ENCODE assay signal across 29 cellular contexts in the genomic region with DNA sequence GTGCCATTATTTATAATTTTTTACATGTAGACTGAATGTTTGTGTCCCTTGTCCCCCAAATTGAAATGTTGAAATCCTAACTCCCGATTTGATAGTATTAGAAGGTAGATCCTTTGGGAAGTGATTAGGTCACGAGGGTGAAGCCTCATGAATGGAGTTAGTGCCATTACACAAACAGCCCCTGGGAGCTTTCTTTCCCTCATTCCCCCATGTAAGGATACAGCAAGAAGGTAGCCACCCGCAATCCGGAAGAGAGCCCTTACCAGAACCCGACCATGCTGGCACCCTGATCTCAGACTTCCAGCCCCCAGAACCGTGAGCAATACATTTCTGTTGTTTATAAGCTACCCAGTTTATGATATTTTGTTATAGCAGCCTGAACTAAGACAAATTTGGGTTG.
"Had no signal": no experiment of that assay in that cellular context is flagged by ENCODE, and none has a peak within 500 bp of the region (broad histone marks: within the 10 kb centered on the region; RNA-seq: fewer than 3 reads in every experiment).

No MANE protein-coding gene starts in this region.

- H3K27me3 ChIP-seq: neural progenitor cell, ovary, right atrium auricular region, right lobe of liver, testis, uterus had no signal

- DNase-seq: hypothalamus; immature natural killer cell; left ventricle myocardium inferior; mesendoderm; naive B cell; natural killer cell; nephron progenitor cell; occipital lobe; ovary; stimulated activated CD4-positive, alpha-beta T cell treated with anti-CD3 and anti-CD28 coated beads, Interleukin-1b, Interleukin-23, amount 100 ng/mL, for 48 hours; stimulated activated CD4-positive, alpha-beta T cell treated with anti-CD3 and anti-CD28 coated beads, Interleukin-2, amount 100 ng/mL, for 48 hours; stimulated activated CD4-positive, alpha-beta T cell treated with anti-CD3 and anti-CD28 coated beads, Interleukin-4, amount 100 ng/mL, for 4 hours; stimulated activated CD8-positive, alpha-beta memory T cell treated with anti-CD3 and anti-CD28 coated beads, Interleukin-4, amount 100 ng/mL, for 48 hours; stimulated activated naive CD8-positive, alpha-beta T cell treated with anti-CD3 and anti-CD28 coated beads, Interleukin-15, Interleukin-2, amounts not matched to agents 100 U/mL and 50 U/mL, for 24 hours; stomach; testis; tibial artery; uterus had no signal

- H3K9ac ChIP-seq: neural progenitor cell had no signal

- H3K4me2 ChIP-seq: neural progenitor cell, smooth muscle cell had no signal

- H3K27ac Mint-ChIP-seq: immature natural killer cell; mesothelial cell of epicardium; naive B cell; natural killer cell; nephron progenitor cell; neural progenitor cell; progenitor cell of endocrine pancreas; stimulated activated memory B cell treated with anti-CD40 and anti-IgM and Interleukin-4, amounts not matched to agents 10 μg/mL and 1 μg/mL and 100 μg/mL, for 72 hours; type B pancreatic cell had no signal

- H3K27ac ChIP-seq: left ventricle myocardium inferior, neural progenitor cell, neutrophil, ovary, right atrium auricular region, right lobe of liver, stomach, testis, tibial artery, uterus had no signal

- H3K4me3 Mint-ChIP-seq: immature natural killer cell; mesothelial cell of epicardium; naive B cell; natural killer cell; nephron progenitor cell; neural progenitor cell; stimulated activated memory B cell treated with anti-CD40 and anti-IgM and Interleukin-4, amounts not matched to agents 10 μg/mL and 1 μg/mL and 100 μg/mL, for 72 hours; type B pancreatic cell had no signal

- ATAC-seq: natural killer cell; stimulated activated memory B cell treated with anti-CD40 and anti-IgM and Interleukin-4, amounts not matched to agents 10 μg/mL and 1 μg/mL and 100 μg/mL, for 72 hours; stimulated activated naive CD8-positive, alpha-beta T cell treated with anti-CD3 and anti-CD28 coated beads, Interleukin-15, Interleukin-2, amounts not matched to agents 100 U/mL and 50 U/mL, for 24 hours had no signal

- H3K9me3 ChIP-seq: left ventricle myocardium inferior, neutrophil, ovary, right atrium auricular region, right lobe of liver, stomach, testis, uterus had no signal

- H2AFZ ChIP-seq: neural progenitor cell had no signal

- FAIRE-seq: islet of Langerhans had no signal

- H3K9me3 Mint-ChIP-seq: immature natural killer cell; mesothelial cell of epicardium; natural killer cell; neural progenitor cell; stimulated activated memory B cell treated with anti-CD40 and anti-IgM and Interleukin-4, amounts not matched to agents 10 μg/mL and 1 μg/mL and 100 μg/mL, for 72 hours; type B pancreatic cell had no signal

- H3K4me1 ChIP-seq: left ventricle myocardium inferior, neural progenitor cell, right atrium auricular region, right lobe of liver, stomach, testis, tibial artery, uterus had no signal

- H3K36me3 ChIP-seq: left ventricle myocardium inferior, neural progenitor cell, neutrophil, ovary, right atrium auricular region, right lobe of liver, stomach, tibial artery, uterus had no signal

- H3K27me3 Mint-ChIP-seq: progenitor cell of endocrine pancreas, type B pancreatic cell had no signal

- H3K4me3 ChIP-seq: left ventricle myocardium inferior, lung, neural progenitor cell, ovary, right atrium auricular region, right lobe of liver, smooth muscle cell, stomach, testis, tibial artery, uterus had no signal

- H3K4me1 Mint-ChIP-seq: immature natural killer cell; mesothelial cell of epicardium; naive B cell; natural killer cell; nephron progenitor cell; neural progenitor cell; stimulated activated memory B cell treated with anti-CD40 and anti-IgM and Interleukin-4, amounts not matched to agents 10 μg/mL and 1 μg/mL and 100 μg/mL, for 72 hours had no signal

- H3K36me3 Mint-ChIP-seq: immature natural killer cell; mesothelial cell of epicardium; naive B cell; natural killer cell; neural progenitor cell; stimulated activated memory B cell treated with anti-CD40 and anti-IgM and Interleukin-4, amounts not matched to agents 10 μg/mL and 1 μg/mL and 100 μg/mL, for 72 hours; type B pancreatic cell had no signal
